In the genomic region with DNA sequence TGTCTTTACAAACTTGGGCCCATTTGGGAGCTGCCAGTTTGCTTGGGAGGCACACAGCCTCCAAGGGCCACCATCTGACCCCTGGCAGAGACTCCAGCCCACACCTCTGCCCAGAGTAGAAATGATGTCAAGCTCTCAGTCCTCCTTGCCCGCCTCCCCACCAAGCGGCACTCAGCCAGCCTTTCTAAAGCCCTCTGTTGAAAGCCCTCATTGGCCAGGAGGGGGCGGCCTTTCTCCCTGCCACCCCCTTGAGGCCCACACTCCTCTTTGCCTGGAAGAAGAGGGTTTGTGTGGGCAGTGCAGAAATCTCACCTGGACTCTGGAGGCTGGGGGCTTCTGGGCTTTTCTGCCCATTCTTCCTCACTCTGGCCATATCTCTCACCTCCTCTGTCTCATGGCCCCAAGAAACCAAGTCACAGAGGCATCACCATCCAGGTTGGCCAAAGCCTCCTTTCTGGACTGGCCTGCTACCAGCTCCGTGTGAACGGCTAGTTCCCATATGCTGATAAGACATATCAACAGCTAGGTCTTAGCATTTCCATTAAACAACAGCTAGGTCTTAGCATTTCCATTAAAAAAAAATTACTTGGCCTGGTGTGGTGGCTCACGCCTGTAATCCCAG, we compare ENCODE assay signal across 8 cellular contexts. TPM values are rescaled to one million over a fixed set of nuclear protein-coding genes. Genes with fewer than 3 reads are reported as not detected.
DNase-seq lines count a peak whose midpoint lies in the region; ATAC-seq, FAIRE-seq and TF ChIP-seq lines count a peak whose summit lies in the region.

No MANE protein-coding gene starts in this region.

- no peaks in the 10 kb centered on the region for H3K27me3 Mint-ChIP-seq in T-helper 17 cell

- peak; percentile 64 for FAIRE-seq in GM18507 (lab: Jason Lieb, UNC)

- peaks cover 3% of the 10 kb centered on the region for H3K36me3 Mint-ChIP-seq in T-helper 17 cell (ENCODE audit: low read depth)

- DNase-seq in A673 (ENCODE audit: low spot score) = peak; percentile 54
- DNase-seq in GM18507 (ENCODE audit: extremely low spot score, insufficient read length, low read depth) = peak; percentile 30
- DNase-seq in T-helper 17 cell = no peak
- peak; percentile 58 for DNase-seq in epithelial cell of esophagus (ENCODE audit: low read depth)
- DNase-seq in psoas muscle = peak; percentile 51 to 75
- no peak for DNase-seq in HK-2 (ENCODE audit: unreplicated experiment)

- no peaks in the 10 kb centered on the region for H3K36me3 ChIP-seq in A673 (ENCODE audit: insufficient read depth, low read length, poor library complexity, severe bottlenecking)
- no peaks in the 10 kb centered on the region for H3K36me3 ChIP-seq in psoas muscle (ENCODE audit: insufficient read depth in 1 of 2, low read depth in 1 of 2)

- peak; percentile 50 for ATAC-seq in T-helper 17 cell
- peak; percentile 55 to 77 (median 58) for ATAC-seq in psoas muscle
- ATAC-seq in GM21529 (IDR thresholded peaks at IDR 0.05; ENCODE audit: unreplicated experiment) = no peak
- ATAC-seq in GM21576 (IDR thresholded peaks at IDR 0.05; ENCODE audit: unreplicated experiment) = no peak

- TF ChIP-seq CTCF in A673 (conservative IDR thresholded peaks at IDR 0.05; ENCODE audit: low read depth, low read length) (peak; percentile 71), epithelial cell of esophagus (IDR thresholded peaks at IDR 0.05; ENCODE audit: insufficient read depth, low read depth, low read length, missing control alignments) (peak; percentile 53), psoas muscle (IDR thresholded peaks at IDR 0.05) (peak; percentile 40)

- no peak overlapping the region for H3K4me3 Mint-ChIP-seq in T-helper 17 cell

- intact Hi-C loops in A673 (cut with micrococcal nuclease; ENCODE audit: unreplicated experiment) = no loop called here
- intact Hi-C loops in psoas muscle (cut with DNase I) = no loop called here

- no peaks in the 10 kb centered on the region for H3K27me3 ChIP-seq in A673 (replicated peaks; ENCODE audit: insufficient read depth, low read depth, low read length, poor library complexity)
- H3K27me3 ChIP-seq in psoas muscle (ENCODE audit: insufficient read depth in 3 of 3, low read length in 2 of 3) = no peaks in the 10 kb centered on the region

- H3K4me1 ChIP-seq in A673 (ENCODE audit: insufficient read depth, low read length, poor library complexity, severe bottlenecking) (no peaks in the 10 kb centered on the region), psoas muscle (peaks cover 6% of the 10 kb centered on the region)

- BruUV-seq in A673 (replicated peaks; lab: Mats Ljungman, UMichigan) = no TSS peak

- WGBS in psoas muscle, 3 donors = 78 to 87% (median 80%) methylated on average over 6 of the region's 6 CpGs

- H3K4me3 ChIP-seq in A673 (ENCODE audit: low read depth, low read length, poor library complexity, severe bottlenecking) (no peak overlapping the region), epithelial cell of esophagus (ENCODE audit: low read length) (no peak overlapping the region), psoas muscle (no peak overlapping the region)

- CTCF ChIA-PET in A673 (lab: Charles Lee) = interaction anchor here (0.5 to 1.4 kb wide), 2 partner anchors 18 to 289 kb away, joined by 5 read pairs; no protein-coding TSS in a partner anchor

- no peaks in the 10 kb centered on the region for H3K9me3 ChIP-seq in A673 (ENCODE audit: low read depth, low read length, poor library complexity, severe bottlenecking)
- no peaks in the 10 kb centered on the region for H3K9me3 ChIP-seq in T-helper 17 cell (ENCODE audit: control insufficient read depth, low read length, poor library complexity, severe bottlenecking)
- H3K9me3 ChIP-seq in psoas muscle = no peaks in the 10 kb centered on the region

- POLR2A ChIA-PET in A673 (lab: Charles Lee; ENCODE audit: low non-redundant PET) = interaction anchor here (0.5 kb wide), 1 partner anchor 482 kb away, joined by 4 read pairs; no protein-coding TSS in a partner anchor

- H3K4me1 Mint-ChIP-seq in T-helper 17 cell = peaks cover 2% of the 10 kb centered on the region

- H3K27ac ChIP-seq in A673 (ENCODE audit: low read depth, low read length, poor library complexity, severe bottlenecking) = no peak overlapping the region
- no peak overlapping the region for H3K27ac ChIP-seq in psoas muscle

- no peak overlapping the region for H3K27ac Mint-ChIP-seq in T-helper 17 cell

RNA-seq across cellular contexts. Expression of a gene that starts 36.1 kb away (rescaled TPM):
- total RNA-seq in A673 (2021) (3.1 and 4.2 TPM in 2 replicates), T-helper 17 cell (1 to 10 TPM; 1.1 to 1.4 TPM), psoas muscle (10 to 100 TPM; 16.0 to 39.2 (median 22.2) TPM)
- 10 to 100 TPM; 43.6 to 59.2 (median 56.7) TPM for polyA plus RNA-seq in psoas muscle

RNA-seq across cellular contexts. Expression of a gene that starts 36.6 kb away (rescaled TPM):
- total RNA-seq in A673 (2021) (70.6 and 72.5 TPM in 2 replicates), T-helper 17 cell (10 to 100 TPM; 60.1 to 71.2 TPM), psoas muscle (10 to 100 TPM; 33.2 to 39.6 (median 34.4) TPM)
- polyA plus RNA-seq in psoas muscle = 10 to 100 TPM; 29.8 to 47.6 (median 43.1) TPM

RNA-seq across cellular contexts. Expression of a gene that starts 37.7 kb away (rescaled TPM):
- not detected in 2 replicates for total RNA-seq in A673 (2021)
- total RNA-seq in T-helper 17 cell = not detected
- 1,000 to 10,000 TPM; 1,055 to 3,522 (median 2,378) TPM for total RNA-seq in psoas muscle
- 1,000 to 10,000 TPM in 2 of 3 donors, 100 to 1,000 TPM in 1; 254 to 5,473 (median 1,117) TPM for polyA plus RNA-seq in psoas muscle

RNA-seq across cellular contexts. Expression of a gene that starts 49.3 kb away (rescaled TPM):
- total RNA-seq in A673 (2021) = not detected in 2 replicates
- total RNA-seq in T-helper 17 cell = not detected
- 10 to 100 TPM in 1 of 4 donors, 1 to 10 TPM in 2, under 1 TPM in 1; 0.66 to 12.3 (median 4.9) TPM for total RNA-seq in psoas muscle
- polyA plus RNA-seq in psoas muscle = 1 to 10 TPM in 2 of 3 donors, under 1 TPM in 1; 0.96 to 3.4 (median 1.7) TPM

RNA-seq across cellular contexts. Expression of a gene that starts 54.7 kb away (rescaled TPM):
- not detected in 2 replicates for total RNA-seq in A673 (2021)
- total RNA-seq in T-helper 17 cell = not detected
- 1 to 10 TPM in 2 of 4 donors, under 1 TPM in 1, not detected in 1; 0.56 to 1.1 (median 1.0) TPM for total RNA-seq in psoas muscle
- under 1 TPM in 2 of 3 donors, not detected in 1; 0.12 to 0.13 TPM for polyA plus RNA-seq in psoas muscle

Comparison
In these comparisons a context has a peak if more than half of its experiments do, and no peak if none do; other contexts are left out.
1. DNase-seq: peak in A673 (single experiment), GM18507 (single experiment), epithelial cell of esophagus (single experiment) and psoas muscle (2 of 2); none in T-helper 17 cell (0 of 3) and HK-2 (single experiment).
2. ATAC-seq: peak in T-helper 17 cell (single experiment) and psoas muscle (4 of 4); none in GM21529 (single experiment) and GM21576 (single experiment).
3. RNA of a gene that starts 37.7 kb away (total RNA-seq): 1,055 to 3,522 TPM in psoas muscle; not detected in A673 and not detected in T-helper 17 cell; every median in the first group is over 1,000 times any median in the second.
4. Peak in every context shown above with its lines, with median percentiles within 50 percentile points of each other: CTCF ChIP-seq.